10 cellular contexts compared by ENCODE assay signal in the genomic region with DNA sequence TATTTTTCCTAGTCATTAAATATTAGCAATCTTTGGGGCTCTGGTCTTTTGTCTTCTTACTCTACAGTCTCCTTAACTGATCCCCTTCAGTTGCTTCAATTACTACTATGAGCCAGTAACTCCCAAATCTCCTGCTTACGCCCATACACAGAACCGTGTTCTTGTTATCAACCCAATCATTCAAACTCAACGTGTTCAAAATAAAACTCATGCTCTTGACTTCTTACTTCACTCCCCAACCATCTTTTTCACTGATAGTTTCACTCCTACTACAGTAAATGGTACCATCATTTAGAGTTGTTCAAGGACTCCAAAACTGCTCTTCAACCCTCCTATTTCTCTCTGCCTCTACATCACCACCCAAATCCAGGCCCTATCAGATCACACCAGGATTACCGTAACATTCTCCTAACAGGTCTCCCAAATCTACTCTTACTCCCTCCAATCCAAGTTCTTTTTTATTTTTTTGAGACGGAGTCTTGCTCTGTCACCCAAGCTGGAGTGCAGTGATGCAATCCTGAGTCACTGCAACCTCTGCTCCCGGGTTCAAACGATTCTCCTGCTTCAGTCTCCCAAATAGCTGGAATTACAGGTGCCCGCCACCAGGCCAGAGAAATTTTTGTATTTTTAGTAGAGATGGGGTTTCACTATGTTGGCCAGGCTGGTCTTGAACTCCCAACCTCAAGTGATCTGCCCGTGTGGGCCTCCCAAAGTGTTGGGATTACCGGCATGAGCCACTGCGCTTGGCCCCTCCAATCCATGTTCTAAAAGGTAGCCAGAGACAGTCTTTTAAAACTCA. TPM values are rescaled to one million over a fixed set of nuclear protein-coding genes. Genes with fewer than 3 reads are reported as not detected.
A peak's percentile ranks its signal among the peaks of the same experiment; 100 is the strongest.
DNase-seq lines count a peak whose midpoint lies in the region; ATAC-seq and TF ChIP-seq lines count a peak whose summit lies in the region.
"Had no signal": no experiment of that assay in that cellular context is flagged by ENCODE, and none has a peak within 500 bp of the region (broad histone marks: within the 10 kb centered on the region; RNA-seq: fewer than 3 reads in every experiment).

No MANE protein-coding gene starts in this region.

- 100% methylated on average over 1 of the region's 11 CpGs for WGBS in H9 (ENCODE audit: extremely low coverage, insufficient read length, low lambda C conversion rate)

- intact Hi-C loops in A673 (cut with micrococcal nuclease; ENCODE audit: unreplicated experiment): no loop called here

- H3K27me3 Mint-ChIP-seq in H9 (ENCODE audit: low read depth): no peaks in the 10 kb centered on the region
- no peaks in the 10 kb centered on the region for H3K27me3 Mint-ChIP-seq in activated CD8-positive, alpha-beta T cell treated with anti-CD3 and anti-CD28 coated beads, Interleukin-2, amount 10 ng/mL, durations not matched to agents 7 days and 5 days (ENCODE audit: low read depth)

- H3K4me3 ChIP-seq in A673 (ENCODE audit: low read depth, low read length, poor library complexity, severe bottlenecking) (no peak overlapping the region), foreskin fibroblast (ENCODE audit: low read depth in 1 of 2, low read length in 2 of 2) (no peak overlapping the region)

- H4K91ac ChIP-seq in H9 (ENCODE audit: insufficient read length, low read depth, low read length): no peak overlapping the region

- H3K23ac ChIP-seq in H9 (ENCODE audit: insufficient read length, low read depth, low read length): no peak overlapping the region

- H3K4ac ChIP-seq in H9 (ENCODE audit: low read depth, low read length): no peak overlapping the region

- ATAC-seq in activated CD8-positive, alpha-beta T cell treated with anti-CD3 and anti-CD28 coated beads, Interleukin-2, amount 10 ng/mL, durations not matched to agents 7 days and 5 days: no peak
- ATAC-seq in HG02588 (IDR thresholded peaks at IDR 0.05; ENCODE audit: unreplicated experiment): no peak
- ATAC-seq: lower lobe of right lung had no signal

- H3K27me3 ChIP-seq in A673 (replicated peaks; ENCODE audit: insufficient read depth, low read depth, low read length, poor library complexity) (no peaks in the 10 kb centered on the region), H9 (ENCODE audit: insufficient read depth, low read length) (no peaks in the 10 kb centered on the region)

- no peak overlapping the region for H2BK20ac ChIP-seq in H9 (ENCODE audit: low read depth, low read length, poor library complexity, severe bottlenecking)

- no peak for DNase-seq in A673 (ENCODE audit: low spot score)
- no peak for DNase-seq in H9
- no peak for DNase-seq in activated CD8-positive, alpha-beta T cell treated with anti-CD3 and anti-CD28 coated beads, Interleukin-2, amount 10 ng/mL, durations not matched to agents 7 days and 5 days
- peak; percentile 32 to 50 for DNase-seq in foreskin fibroblast
- DNase-seq in NOMO-1 (lab: John Stamatoyannopoulos, UW; ENCODE audit: unreplicated experiment in 2 of 2): no peak
- DNase-seq in COLO668 (lab: John Stamatoyannopoulos, UW; ENCODE audit: unreplicated experiment): no peak
- DNase-seq in anterior cingulate cortex (lab: John Stamatoyannopoulos, UW): no peak
- DNase-seq: lower lobe of right lung had no signal

- peaks cover 14% of the 10 kb centered on the region for H3K4me1 ChIP-seq in A673 (ENCODE audit: insufficient read depth, low read length, poor library complexity, severe bottlenecking)
- peaks cover 2% of the 10 kb centered on the region; the same call in 1 of the 2 replicates for H3K4me1 ChIP-seq in H9 (ENCODE audit: insufficient read depth, low read length)

- H2BK120ac ChIP-seq in H9 (ENCODE audit: low read depth, low read length, poor library complexity, severe bottlenecking): no peak overlapping the region

- no peak overlapping the region for H4K8ac ChIP-seq in H9 (replicated peaks; ENCODE audit: insufficient read length, low read depth, low read length)

- H3K14ac ChIP-seq in H9 (ENCODE audit: insufficient read depth, low read length): no peak overlapping the region

- no peak overlapping the region for H2BK15ac ChIP-seq in H9 (ENCODE audit: low read depth, low read length)

- peaks cover 42% of the 10 kb centered on the region; the same call in 1 of the 2 replicates for H3K79me2 ChIP-seq in H9 (ENCODE audit: insufficient read depth, low read length)

- no peak overlapping the region for H2BK5ac ChIP-seq in H9 (ENCODE audit: insufficient read length, low read length)

- no peak overlapping the region for H2AK5ac ChIP-seq in H9 (ENCODE audit: insufficient read length, low read length)

- H3K9ac ChIP-seq in H9 (ENCODE audit: extremely low read depth, insufficient read length, low read length): no peak overlapping the region

- H3K36me3 Mint-ChIP-seq in H9 (ENCODE audit: insufficient read depth in 1 of 3, low read depth in 3 of 3): peaks cover 47 to 60% (median 51%) of the 10 kb centered on the region in 3 experiments
- peaks cover 70% of the 10 kb centered on the region for H3K36me3 Mint-ChIP-seq in activated CD8-positive, alpha-beta T cell treated with anti-CD3 and anti-CD28 coated beads, Interleukin-2, amount 10 ng/mL, durations not matched to agents 7 days and 5 days (ENCODE audit: low read depth)

- H3K4me2 ChIP-seq in H9 (ENCODE audit: insufficient read depth, insufficient read length, low read length): no peak overlapping the region

- H3K56ac ChIP-seq in H9 (ENCODE audit: insufficient read length, low read depth, low read length): no peak overlapping the region

- no peaks in the 10 kb centered on the region for H4K20me1 ChIP-seq in H9 (ENCODE audit: control insufficient read depth, insufficient read depth, insufficient read length)

- H3T11ph ChIP-seq in H9 (ENCODE audit: low read length): no peak overlapping the region

- H3K18ac ChIP-seq in H9 (ENCODE audit: insufficient read length, low read depth, low read length): no peak overlapping the region

- H3K4me3 Mint-ChIP-seq in H9: peak overlapping the region; percentile 49 to 87
- peak overlapping the region; percentile 1 for H3K4me3 Mint-ChIP-seq in activated CD8-positive, alpha-beta T cell treated with anti-CD3 and anti-CD28 coated beads, Interleukin-2, amount 10 ng/mL, durations not matched to agents 7 days and 5 days

- POLR2A ChIA-PET in A673 (lab: Charles Lee; ENCODE audit: low non-redundant PET): no interaction called here
- POLR2A ChIA-PET in activated CD8-positive, alpha-beta T cell treated with anti-CD3 and anti-CD28 coated beads, Interleukin-2, amount 10 ng/mL, durations not matched to agents 7 days and 5 days (lab: Charles Lee): no interaction called here

- H2AFZ ChIP-seq in H9 (ENCODE audit: low read length): no peak overlapping the region

- peaks cover 44% of the 10 kb centered on the region for H3K36me3 ChIP-seq in A673 (ENCODE audit: insufficient read depth, low read length, poor library complexity, severe bottlenecking)

- no peak for TF ChIP-seq CTCF in A673 (conservative IDR thresholded peaks at IDR 0.05; ENCODE audit: low read depth, low read length)
- TF ChIP-seq CTCF in H9 (conservative IDR thresholded peaks at IDR 0.05): no peak
- no peak for TF ChIP-seq CTCF in foreskin fibroblast (IDR thresholded peaks at IDR 0.05; ENCODE audit: low read depth, low read length)

- H3K9me3 ChIP-seq in A673 (ENCODE audit: low read depth, low read length, poor library complexity, severe bottlenecking) (no peaks in the 10 kb centered on the region), H9 (ENCODE audit: control insufficient read depth, low read depth, low read length) (no peaks in the 10 kb centered on the region)
- H3K9me3 ChIP-seq: lower lobe of right lung had no signal

- no peak overlapping the region for H2BK12ac ChIP-seq in H9 (ENCODE audit: insufficient read length, low read depth, low read length)

- CTCF ChIA-PET in A673 (lab: Charles Lee): interaction anchor here (1.1 kb wide), 1 partner anchor 613 kb away, joined by 4 read pairs; no protein-coding TSS in a partner anchor
- CTCF ChIA-PET in activated CD8-positive, alpha-beta T cell treated with anti-CD3 and anti-CD28 coated beads, Interleukin-2, amount 10 ng/mL, durations not matched to agents 7 days and 5 days (lab: Charles Lee): no interaction called here

- peak overlapping the region; percentile 48 for H3K27ac ChIP-seq in A673 (ENCODE audit: low read depth, low read length, poor library complexity, severe bottlenecking)
- H3K27ac ChIP-seq in H9 (ENCODE audit: insufficient read length, low read depth, low read length): no peak overlapping the region
- H3K27ac ChIP-seq: lower lobe of right lung had no signal

- no TSS peak for BruUV-seq in A673 (replicated peaks; lab: Mats Ljungman, UMichigan)

- no peaks in the 10 kb centered on the region for H3K9me3 Mint-ChIP-seq in H9
- no peaks in the 10 kb centered on the region for H3K9me3 Mint-ChIP-seq in activated CD8-positive, alpha-beta T cell treated with anti-CD3 and anti-CD28 coated beads, Interleukin-2, amount 10 ng/mL, durations not matched to agents 7 days and 5 days (ENCODE audit: insufficient read depth)

- H3K79me1 ChIP-seq in H9 (ENCODE audit: insufficient read depth, low read depth, low read length, poor library complexity, severe bottlenecking): peaks cover 8% of the 10 kb centered on the region

- peak overlapping the region in 2 of 3 experiments; percentile 29 to 56; a peak in 5 of 7 replicates for H3K27ac Mint-ChIP-seq in H9
- H3K27ac Mint-ChIP-seq in activated CD8-positive, alpha-beta T cell treated with anti-CD3 and anti-CD28 coated beads, Interleukin-2, amount 10 ng/mL, durations not matched to agents 7 days and 5 days: peak overlapping the region; percentile 14

- peaks cover 8% of the 10 kb centered on the region for H3K23me2 ChIP-seq in H9 (ENCODE audit: insufficient read length, low read depth, low read length, poor library complexity, severe bottlenecking)

- H3K4me1 Mint-ChIP-seq in H9: peaks cover 45 to 60% of the 10 kb centered on the region in 2 experiments
- peaks cover 55% of the 10 kb centered on the region for H3K4me1 Mint-ChIP-seq in activated CD8-positive, alpha-beta T cell treated with anti-CD3 and anti-CD28 coated beads, Interleukin-2, amount 10 ng/mL, durations not matched to agents 7 days and 5 days (ENCODE audit: low read depth)

- H4K5ac ChIP-seq in H9 (ENCODE audit: insufficient read length, low read depth, low read length): no peak overlapping the region

RNA-seq across cellular contexts. Expression of gene YARS1, which starts 3.0 kb away (rescaled TPM):
- 262 and 299 TPM in 2 replicates for total RNA-seq in A673 (2021)
- 185 and 194 TPM in 2 replicates for total RNA-seq in H9 (2021)
- 100 to 1,000 TPM; 175 to 189 TPM for total RNA-seq in activated CD8-positive, alpha-beta T cell treated with anti-CD3 and anti-CD28 coated beads, Interleukin-2, amount 10 ng/mL, durations not matched to agents 7 days and 5 days

RNA-seq across cellular contexts. Expression of gene S100PBP, which starts 3.3 kb away (rescaled TPM):
- 66.1 and 69.3 TPM in 2 replicates for total RNA-seq in A673 (2021)
- 50.1 and 51.4 TPM in 2 replicates for total RNA-seq in H9 (2021)
- 10 to 100 TPM; 78.3 to 78.9 TPM for total RNA-seq in activated CD8-positive, alpha-beta T cell treated with anti-CD3 and anti-CD28 coated beads, Interleukin-2, amount 10 ng/mL, durations not matched to agents 7 days and 5 days

RNA-seq across cellular contexts. Expression of gene FNDC5, which starts 56.6 kb away (rescaled TPM):
- total RNA-seq in A673 (2021) (1.2 and 1.3 TPM in 2 replicates), H9 (2021) (4.5 and 5.9 TPM in 2 replicates)
- not detected for total RNA-seq in activated CD8-positive, alpha-beta T cell treated with anti-CD3 and anti-CD28 coated beads, Interleukin-2, amount 10 ng/mL, durations not matched to agents 7 days and 5 days
- total RNA-seq: activated CD8-positive, alpha-beta memory T cell treated with anti-CD3 and anti-CD28 coated beads for 36 hours had no signal

Comparison
In these comparisons a context has a peak if more than half of its experiments do, and no peak if none do; other contexts are left out.
1. DNase-seq: peak in foreskin fibroblast (2 of 2); none in A673 (single experiment), H9 (single experiment), activated CD8-positive, alpha-beta T cell treated with anti-CD3 and anti-CD28 coated beads, Interleukin-2, amount 10 ng/mL, durations not matched to agents 7 days and 5 days (single experiment), NOMO-1 (0 of 2), COLO668 (single experiment) and anterior cingulate cortex (0 of 58).